In genomic region chr20:62898093-62898964, GRCh38 we compare ENCODE assay signal across 14 cellular contexts. TPM values are rescaled to one million over a fixed set of nuclear protein-coding genes. Genes with fewer than 3 reads are reported as not detected.
A peak's percentile ranks its signal among the peaks of the same experiment; 100 is the strongest.
DNase-seq lines count a peak whose midpoint lies in the region; TF ChIP-seq lines count a peak whose summit lies in the region.
"Had no signal": no experiment of that assay in that cellular context is flagged by ENCODE, and none has a peak within 500 bp of the region (broad histone marks: within the 10 kb centered on the region; RNA-seq: fewer than 3 reads in every experiment).

No MANE protein-coding gene starts in this region.

- peak overlapping the region; percentile 22; the same call in 1 of the 2 replicates for H3K27ac ChIP-seq in BLaER1
- peak overlapping the region; percentile 31 for H3K27ac ChIP-seq in mesendoderm (ENCODE audit: low read depth, low read length)
- H3K27ac ChIP-seq: C4-2B, upper lobe of right lung had no signal

- DNase-seq in Calu3 (no peak), mesendoderm (no peak), GM13976 (ENCODE audit: low spot score) (no peak), cortex of kidney (lab: John Stamatoyannopoulos, UW) (no peak), NCI-H2029 treated with DMSO at 0.1 percent for 48 hours (lab: John Stamatoyannopoulos, UW) (no peak)
- DNase-seq: activated CD4-positive, alpha-beta T cell treated with anti-CD3 and anti-CD28 coated beads for 1 hour; activated effector memory CD4-positive, alpha-beta T cell treated with Interleukin-2 at 50 U/mL for 16 hours; OCI-M1; SW 1271; upper lobe of right lung had no signal

- H4K8ac ChIP-seq in mesendoderm (ENCODE audit: low read depth, low read length), result no peak overlapping the region

- H2AK5ac ChIP-seq in mesendoderm (ENCODE audit: low read length), result no peak overlapping the region

- H3K27ac Mint-ChIP-seq in Calu3 (ENCODE audit: unreplicated experiment), result peak overlapping the region; percentile 5
- peak overlapping the region; percentile 66 for H3K27ac Mint-ChIP-seq in activated naive CD8-positive, alpha-beta T cell

- WGBS in mesendoderm (ENCODE audit: extremely low coverage, insufficient coverage, low lambda C conversion rate), result no CpG with 5 or more reads among the region's 16 CpGs

- H3K4me2 ChIP-seq in BLaER1, result peak overlapping the region; percentile 82
- no peak overlapping the region for H3K4me2 ChIP-seq in mesendoderm (ENCODE audit: low read length)

- no peak overlapping the region for H4K5ac ChIP-seq in mesendoderm (ENCODE audit: low read length)

- no peaks in the 10 kb centered on the region for H3K79me2 ChIP-seq in mesendoderm (ENCODE audit: control insufficient read depth, insufficient read depth, low read length)

- intact Hi-C loops in Calu3 (cut with micrococcal nuclease; ENCODE audit: unreplicated experiment), result no loop called here

- H3K18ac ChIP-seq in mesendoderm (ENCODE audit: low read length), result peak overlapping the region; percentile 52

- H3K4me3 ChIP-seq in BLaER1 (no peak overlapping the region), mesendoderm (ENCODE audit: low read length) (no peak overlapping the region)
- H3K4me3 ChIP-seq: upper lobe of right lung had no signal

- no peak overlapping the region for H2BK5ac ChIP-seq in mesendoderm (ENCODE audit: low read length)

- H3K4me1 ChIP-seq in BLaER1 (peaks cover 66% of the 10 kb centered on the region), mesendoderm (ENCODE audit: control insufficient read depth, low read depth, low read length) (peaks cover 15% of the 10 kb centered on the region)

- TF ChIP-seq CTCF in Calu3 (IDR thresholded peaks at IDR 0.05; ENCODE audit: unreplicated experiment) (no peak), GM13976 (IDR thresholded peaks at IDR 0.05; ENCODE audit: borderline replicate concordance, control extremely low read depth, extremely low read depth, insufficient read depth, missing control alignments) (no peak)

- H3K4ac ChIP-seq in mesendoderm (ENCODE audit: low read depth, low read length), result no peak overlapping the region

- no peaks in the 10 kb centered on the region for H3K9me3 Mint-ChIP-seq in Calu3 (ENCODE audit: low read depth, unreplicated experiment)
- no peaks in the 10 kb centered on the region for H3K9me3 Mint-ChIP-seq in activated naive CD8-positive, alpha-beta T cell (ENCODE audit: low read depth)

- in situ Hi-C loops in GM13976 (cut with MboI; ENCODE audit: low sequenced_read_pairs, unreplicated experiment), result no loop called here

- peaks cover 72% of the 10 kb centered on the region for H3K36me3 ChIP-seq in BLaER1
- peaks cover 8% of the 10 kb centered on the region for H3K36me3 ChIP-seq in mesendoderm (ENCODE audit: control insufficient read depth, insufficient read depth, low read length)

- H3K56ac ChIP-seq in mesendoderm (ENCODE audit: low read length), result peak overlapping the region; percentile 51

- H3K4me1 Mint-ChIP-seq in Calu3 (ENCODE audit: low read depth, unreplicated experiment), result peaks cover 19% of the 10 kb centered on the region
- peaks cover 35% of the 10 kb centered on the region for H3K4me1 Mint-ChIP-seq in activated naive CD8-positive, alpha-beta T cell (ENCODE audit: low read depth)

- H3K27me3 ChIP-seq in BLaER1, result no peaks in the 10 kb centered on the region
- no peaks in the 10 kb centered on the region for H3K27me3 ChIP-seq in mesendoderm (ENCODE audit: insufficient read depth, low read length, poor library complexity)
- H3K27me3 ChIP-seq: upper lobe of right lung had no signal

- H3K4me3 Mint-ChIP-seq in Calu3 (ENCODE audit: low read depth, unreplicated experiment), result no peak overlapping the region
- H3K4me3 Mint-ChIP-seq in activated naive CD8-positive, alpha-beta T cell, result no peak overlapping the region

- peaks cover 94% of the 10 kb centered on the region for H3K36me3 Mint-ChIP-seq in Calu3 (ENCODE audit: insufficient read depth, unreplicated experiment)
- H3K36me3 Mint-ChIP-seq in activated naive CD8-positive, alpha-beta T cell, result peaks cover 8% of the 10 kb centered on the region

- peaks cover 9% of the 10 kb centered on the region for H3K79me1 ChIP-seq in mesendoderm (ENCODE audit: low read length)

- H2BK15ac ChIP-seq in mesendoderm (replicated peaks; ENCODE audit: low read depth), result no peak overlapping the region

- no TSS peak for BruUV-seq in Calu3 (replicated peaks; lab: Mats Ljungman, UMichigan)

- no peaks in the 10 kb centered on the region for H3K27me3 Mint-ChIP-seq in Calu3 (ENCODE audit: unreplicated experiment)
- no peaks in the 10 kb centered on the region for H3K27me3 Mint-ChIP-seq in activated naive CD8-positive, alpha-beta T cell

- no peak overlapping the region for H2BK120ac ChIP-seq in mesendoderm (ENCODE audit: low read depth, low read length)

- H4K20me1 ChIP-seq in BLaER1, result peaks cover 56% of the 10 kb centered on the region

- no peak overlapping the region for H3K9ac ChIP-seq in BLaER1
- no peak overlapping the region for H3K9ac ChIP-seq in mesendoderm (ENCODE audit: low read length)

- CTCF ChIA-PET in Calu3 (lab: Charles Lee), result interaction anchor here (0.6 kb wide), 1 partner anchor 204 kb away, joined by 3 read pairs; no protein-coding TSS in a partner anchor

- H3K9me3 ChIP-seq in BLaER1, result no peaks in the 10 kb centered on the region
- H3K9me3 ChIP-seq: upper lobe of right lung had no signal

- H3K23ac ChIP-seq in mesendoderm (ENCODE audit: low read length), result peak overlapping the region; percentile 75

RNA-seq across cellular contexts. Expression of gene DIDO1, which starts 28.0 kb away (rescaled TPM):
- total RNA-seq in Calu3 (2022), result 75.6 and 77.1 TPM in 2 replicates
- 37.6 TPM for polyA plus RNA-seq in mesendoderm (2013, experiment 1 of 2)
- 38.2 TPM for polyA plus RNA-seq in mesendoderm (2013, experiment 2 of 2)

RNA-seq across cellular contexts. Expression of gene TCFL5, which starts 36.7 kb away (rescaled TPM):
- total RNA-seq in Calu3 (2022), result 18.9 and 22.3 TPM in 2 replicates
- polyA plus RNA-seq in mesendoderm (2013, experiment 1 of 2), result 5.1 TPM
- polyA plus RNA-seq in mesendoderm (2013, experiment 2 of 2), result 4.8 TPM

RNA-seq across cellular contexts. Expression of gene GID8, which starts 39.6 kb away (rescaled TPM):
- total RNA-seq in Calu3 (2022), result 64.3 and 64.6 TPM in 2 replicates
- polyA plus RNA-seq in mesendoderm (2013, experiment 1 of 2), result 34.7 TPM
- polyA plus RNA-seq in mesendoderm (2013, experiment 2 of 2), result 34.4 TPM

RNA-seq across cellular contexts. Expression of gene SLC17A9, which starts 54.2 kb away (rescaled TPM):
- 12.0 and 18.8 TPM in 2 replicates for total RNA-seq in Calu3 (2022)
- polyA plus RNA-seq in mesendoderm (2013, experiment 1 of 2), result 11.4 TPM
- polyA plus RNA-seq in mesendoderm (2013, experiment 2 of 2), result 12.4 TPM
- total RNA-seq: HT1080 had no signal
